15 cellular contexts compared by ENCODE assay signal in genomic region chr10:7622969-7623368, GRCh38. TPM values are rescaled to one million over a fixed set of nuclear protein-coding genes. Genes with fewer than 3 reads are reported as not detected.
DNase-seq lines count a peak whose midpoint lies in the region; ATAC-seq and TF ChIP-seq lines count a peak whose summit lies in the region.
"Had no signal": no experiment of that assay in that cellular context is flagged by ENCODE, and none has a peak within 500 bp of the region (broad histone marks: within the 10 kb centered on the region; RNA-seq: fewer than 3 reads in every experiment).

No MANE protein-coding gene starts in this region.

- peak; percentile 44 for TF ChIP-seq CTCF in C4-2B (conservative IDR thresholded peaks at IDR 0.05)
- TF ChIP-seq CTCF in GM12874 (IDR thresholded peaks at IDR 0.05; ENCODE audit: insufficient read depth, low read depth, low read length) = 0 out of 2 replicates have a peak, but pooled peaks have one; percentile 14
- peak in 4 of 11 experiments; percentile 27 to 31 (median 30) for TF ChIP-seq CTCF in spleen (IDR thresholded peaks at IDR 0.05 in 8 of 11, conservative IDR thresholded peaks at IDR 0.05 in 3 of 11)

- ATAC-seq in GM18502 (IDR thresholded peaks at IDR 0.05; ENCODE audit: poor library complexity, unreplicated experiment) (no peak), GM18519 (IDR thresholded peaks at IDR 0.05; ENCODE audit: low FRiP score, unreplicated experiment) (no peak)
- ATAC-seq: natural killer cell, sciatic nerve had no signal

- no peak overlapping the region for H3K4me3 ChIP-seq in spleen
- H3K4me3 ChIP-seq: HAP-1, Peyer's patch had no signal

- TF ChIP-seq POLR2A in spleen (IDR thresholded peaks at IDR 0.05) = no peak

- H3K36me3 ChIP-seq in spleen = no peaks in the 10 kb centered on the region
- H3K36me3 ChIP-seq: HAP-1, Peyer's patch had no signal

- peak; percentile 47 for DNase-seq in SK-MEL-5 (ENCODE audit: low read depth, low spot score)
- peak; percentile 62 for DNase-seq in iPS DF 4.7 (ENCODE audit: extremely low read depth, low spot score)
- DNase-seq in HPDE6-E6E7 (ENCODE audit: extremely low spot score) = no peak
- DNase-seq in spleen = no peak
- DNase-seq: natural killer cell, NCI-H2107, Peyer's patch had no signal

- H3K4me1 ChIP-seq in spleen = peaks cover 4 to 15% (median 10%) of the 10 kb centered on the region in 6 donors
- H3K4me1 ChIP-seq: HAP-1 had no signal

- no peak overlapping the region for H3K27ac ChIP-seq in C4-2B
- H3K27ac ChIP-seq in spleen = no peak overlapping the region
- H3K27ac ChIP-seq: Peyer's patch had no signal

- in situ Hi-C loops in SK-MEL-5 (cut with HindIII; ENCODE audit: low pct_unique_long_range_greater_than_20kb, low sequenced_read_pairs) = no loop called here

- no peaks in the 10 kb centered on the region for H3K27me3 ChIP-seq in spleen (replicated peaks in 1 of 7)

- no peaks in the 10 kb centered on the region for H3K9me3 ChIP-seq in spleen
- H3K9me3 ChIP-seq: HAP-1, Peyer's patch had no signal

- WGBS in spleen, 5 donors = 27 to 33% (median 29%) methylated on average over 6 of the region's 6 CpGs

- intact Hi-C loops in spleen (cut with DNase I; ENCODE audit: low total_unique reads) = no loop called here

RNA-seq across cellular contexts. Expression of gene ITIH5, which starts 43.8 kb away (rescaled TPM):
- total RNA-seq in SK-MEL-5 (2014; rRNA removed; shearing (Covaris generic)) = 14.2 and 15.5 TPM in 2 replicates
- 18.8 and 20.5 TPM in 2 replicates for polyA plus RNA-seq in SK-MEL-5 (2015; cell fraction: cytosol; rRNA removed)
- 3.7 and 9.8 TPM in 2 replicates for polyA plus RNA-seq in SK-MEL-5 (2015; cell fraction: nucleus; rRNA removed)
- total RNA-seq in spleen = 1 to 10 TPM in 6 of 7 donors, under 1 TPM in 1; 0.59 to 4.2 (median 1.9) TPM
- 1 to 10 TPM in 2 of 3 donors, under 1 TPM in 1; 1.00 to 5.2 (median 1.1) TPM for polyA plus RNA-seq in spleen
- total RNA-seq: CD4-positive, alpha-beta T cell; natural killer cell had no signal
- polyA plus RNA-seq: keratinocyte had no signal

Comparison
In these comparisons a context has a peak if more than half of its experiments do, and no peak if none do; other contexts are left out.
1. DNase-seq: peak in SK-MEL-5 (single experiment) and iPS DF 4.7 (single experiment); none in HPDE6-E6E7 (single experiment) and spleen (single experiment).